ENCODE assay signal across 10 cellular contexts in genomic region chr9:33129886-33130284, GRCh38. TPM values are rescaled to one million over a fixed set of nuclear protein-coding genes. Genes with fewer than 3 reads are reported as not detected.
A peak's percentile ranks its signal among the peaks of the same experiment; 100 is the strongest.
DNase-seq lines count a peak whose midpoint lies in the region; ATAC-seq, FAIRE-seq and TF ChIP-seq lines count a peak whose summit lies in the region.
"Had no signal": no experiment of that assay in that cellular context is flagged by ENCODE, and none has a peak within 500 bp of the region (broad histone marks: within the 10 kb centered on the region; RNA-seq: fewer than 3 reads in every experiment).

No MANE protein-coding gene starts in this region.

- TF ChIP-seq CTCF in A549 (IDR thresholded peaks at IDR 0.05): no peak
- TF ChIP-seq CTCF in keratinocyte (optimal IDR thresholded peaks at IDR 0.05 in 1 of 3, IDR thresholded peaks at IDR 0.05 in 1 of 3, conservative IDR thresholded peaks at IDR 0.05 in 1 of 3; ENCODE audit: extremely low read depth in 1 of 3, insufficient read depth in 2 of 3, low read length in 3 of 3): no peak
- TF ChIP-seq CTCF in coronary artery (IDR thresholded peaks at IDR 0.05): no peak

- H3K27ac ChIP-seq in A549 (peak overlapping the region in 1 of 2 experiments; percentile 67; a peak in 2 of 6 replicates), keratinocyte (ENCODE audit: control insufficient read depth, insufficient read depth, low read length) (peak overlapping the region; percentile 85), coronary artery (no peak overlapping the region)

- H3K27me3 ChIP-seq in keratinocyte (ENCODE audit: control insufficient read depth, extremely low read depth, insufficient read depth, low read length): no peaks in the 10 kb centered on the region

- H3K79me2 ChIP-seq in keratinocyte (ENCODE audit: control insufficient read depth, insufficient read depth, low read length): peaks cover 41% of the 10 kb centered on the region

- peaks cover 3% of the 10 kb centered on the region for H4K20me1 ChIP-seq in keratinocyte (ENCODE audit: control insufficient read depth, extremely low read depth, insufficient read depth, low read length)

- TF ChIP-seq EP300 in A549 (IDR thresholded peaks at IDR 0.05): no peak

- ATAC-seq in A549 (no peak), GM19395 (IDR thresholded peaks at IDR 0.05; ENCODE audit: unreplicated experiment) (peak; percentile 53)

- no peak for TF ChIP-seq POLR2A in A549 (IDR thresholded peaks at IDR 0.05; ENCODE audit: low read length)

- 94% methylated on average over 5 of the region's 5 CpGs for WGBS in A549 (ENCODE audit: missing lambda C conversion rate)

- no peak overlapping the region for H2AFZ ChIP-seq in keratinocyte (ENCODE audit: control insufficient read depth, low read length)

- H3K36me3 ChIP-seq in keratinocyte (ENCODE audit: control insufficient read depth in 2 of 2, extremely low read depth in 1 of 2, insufficient read depth in 2 of 2, low read length in 2 of 2): peaks cover 26 to 41% of the 10 kb centered on the region in 2 experiments

- no peak for TF ChIP-seq RAD21 in A549 (conservative IDR thresholded peaks at IDR 0.05 in 1 of 2, IDR thresholded peaks at IDR 0.05 in 1 of 2)

- POLR2A ChIA-PET in A549 (lab: Yijun Ruan, JAX): interaction anchor here (1.1 kb wide), 1 partner anchor 33 kb away, joined by 4 read pairs; no protein-coding TSS in a partner anchor

- in situ Hi-C loops in KBM-7 (cut with MboI; ENCODE audit: low pct_unique_long_range_greater_than_20kb, low sequenced_read_pairs): no loop called here

- H3K9me1 ChIP-seq in keratinocyte (ENCODE audit: control insufficient read depth, extremely low read depth, insufficient read depth, low read length): peaks cover 5% of the 10 kb centered on the region

- FAIRE-seq in A549 (lab: Jason Lieb, UNC) (no peak), keratinocyte (lab: Jason Lieb, UNC) (no peak)
- FAIRE-seq: endometrium had no signal

- dilution Hi-C loops in keratinocyte (cut with MboI; ENCODE audit: extremely low pct_ligation_motif_present, low sequenced_read_pairs): no loop called here

- H3K9me3 ChIP-seq in A549 (no peaks in the 10 kb centered on the region), keratinocyte (ENCODE audit: control insufficient read depth, low read depth, low read length) (no peaks in the 10 kb centered on the region)

- CTCF ChIA-PET in A549 (lab: Yijun Ruan, JAX): interaction anchor here (0.6 to 2.4 kb wide), 4 partner anchors 11 to 109 kb away, joined by 3 to 9 read pairs (median 3); no protein-coding TSS in a partner anchor

- H3K4me1 ChIP-seq in A549 (peaks cover 89% of the 10 kb centered on the region), keratinocyte (ENCODE audit: control insufficient read depth, extremely low read depth, insufficient read depth, low read length) (peaks cover 53% of the 10 kb centered on the region)

- peak overlapping the region; percentile 61; the same call in 2 of the 3 replicates for H3K4me2 ChIP-seq in A549
- peak overlapping the region; percentile 69 for H3K4me2 ChIP-seq in keratinocyte (ENCODE audit: control insufficient read depth, extremely low read depth, insufficient read depth, low read depth, low read length)

- DNase-seq in A549 (ENCODE audit: low read depth in 1 of 2, low spot score in 1 of 2): no peak
- peak; percentile 76 for DNase-seq in KBM-7
- DNase-seq in keratinocyte (ENCODE audit: low read depth, low spot score): no peak
- DNase-seq in glomerular visceral epithelial cell (ENCODE audit: extremely low spot score): no peak
- no peak for DNase-seq in middle frontal gyrus (ENCODE audit: extremely low spot score, low spot score)
- DNase-seq in coronary artery (ENCODE audit: low spot score): no peak
- DNase-seq in NCI-H446 treated with DMSO at 0.1 percent for 48 hours (lab: John Stamatoyannopoulos, UW): no peak
- DNase-seq: activated CD4-positive, CD25-positive, alpha-beta regulatory T cell had no signal

- no peak overlapping the region for H3K4me3 ChIP-seq in A549
- H3K4me3 ChIP-seq in keratinocyte (ENCODE audit: control insufficient read depth in 2 of 3, extremely low read depth in 1 of 3, insufficient read depth in 2 of 3, low read depth in 1 of 3, low read length in 3 of 3): peak overlapping the region in 1 of 3 experiments; percentile 30
- H3K4me3 ChIP-seq in coronary artery: no peak overlapping the region

- H3K9ac ChIP-seq in keratinocyte (ENCODE audit: control insufficient read depth, extremely low read depth, insufficient read depth, low read length): peak overlapping the region; percentile 60

TF ChIP-seq in A549, 52 proteins besides CTCF, POLR2A, EP300 and RAD21:
- TF ChIP-seq HMGXB4 (CRISPR knock-in tag; IDR thresholded peaks at IDR 0.05; ENCODE audit: borderline replicate concordance): no peak
- peak; percentile 69; the same call in 1 of the 2 replicates for TF ChIP-seq POLR2AphosphoS2 (conservative IDR thresholded peaks at IDR 0.05; ENCODE audit: low read length)
- no peak for TF ChIP-seq HDAC2 (IDR thresholded peaks at IDR 0.05)

RNA-seq across cellular contexts. Expression of gene B4GALT1, which starts 37.3 kb away (rescaled TPM):
- polyA plus RNA-seq in A549 (2011; rRNA removed) (180 and 191 TPM in 2 replicates), A549 (2017; fragmentation: RNase III; extraction: RNeasy Plus Mini Kit Qiagen cat#74134 plus additional on column Dnase treatment) (140 to 182 TPM (median 167 TPM) in 3 replicates), keratinocyte (54.3 to 82.9 TPM (median 55.1 TPM) in 3 replicates)
- 52.5 and 77.2 TPM in 2 replicates for polyA plus RNA-seq in A549 (2012; cell fraction: cytosol; rRNA removed)
- 58.3 and 75.3 TPM in 2 replicates for polyA plus RNA-seq in A549 (2012; cell fraction: nucleus; rRNA removed)
- polyA minus RNA-seq in A549 (2011; rRNA and poly(A)+ RNA removed): 251 and 259 TPM in 2 replicates
- polyA plus RNA-seq in keratinocyte (2011; ENCODE audit: low read depth): 9.5 TPM
- polyA plus RNA-seq in keratinocyte (2011; cell fraction: cytosol; rRNA removed): 57.6 and 65.9 TPM in 2 replicates
- polyA plus RNA-seq in keratinocyte (2011; cell fraction: nucleus; rRNA removed): 114 and 120 TPM in 2 replicates
- 60.2 and 84.0 TPM in 2 replicates for polyA plus RNA-seq in keratinocyte (2012; ENCODE audit: low replicate concordance)
- polyA minus RNA-seq in keratinocyte: 112 to 184 TPM (median 118 TPM) in 3 replicates
- polyA minus RNA-seq in keratinocyte (2011; cell fraction: cytosol; rRNA and poly(A)+ RNA removed): 89.8 TPM
- polyA minus RNA-seq in keratinocyte (2011; cell fraction: nucleus; rRNA and poly(A)+ RNA removed): 109 and 160 TPM in 2 replicates

RNA-seq across cellular contexts. Expression of gene SMU1, which starts 53.4 kb away (rescaled TPM):
- polyA plus RNA-seq in A549 (2011; rRNA removed) (25.3 and 26.0 TPM in 2 replicates), A549 (2017; fragmentation: RNase III; extraction: RNeasy Plus Mini Kit Qiagen cat#74134 plus additional on column Dnase treatment) (25.0 to 26.5 TPM (median 25.6 TPM) in 3 replicates), keratinocyte (15.3 to 20.3 TPM (median 16.1 TPM) in 3 replicates)
- polyA plus RNA-seq in A549 (2012; cell fraction: cytosol; rRNA removed): 8.5 and 10.5 TPM in 2 replicates
- 4.8 and 6.9 TPM in 2 replicates for polyA plus RNA-seq in A549 (2012; cell fraction: nucleus; rRNA removed)
- 17.4 and 18.3 TPM in 2 replicates for polyA minus RNA-seq in A549 (2011; rRNA and poly(A)+ RNA removed)
- 7.8 TPM for polyA plus RNA-seq in keratinocyte (2011; ENCODE audit: low read depth)
- 9.3 and 15.7 TPM in 2 replicates for polyA plus RNA-seq in keratinocyte (2011; cell fraction: cytosol; rRNA removed)
- polyA plus RNA-seq in keratinocyte (2011; cell fraction: nucleus; rRNA removed): 13.8 and 15.0 TPM in 2 replicates
- 16.0 and 16.5 TPM in 2 replicates for polyA plus RNA-seq in keratinocyte (2012; ENCODE audit: low replicate concordance)
- polyA minus RNA-seq in keratinocyte: 5.8 to 24.4 TPM (median 16.5 TPM) in 3 replicates
- polyA minus RNA-seq in keratinocyte (2011; cell fraction: cytosol; rRNA and poly(A)+ RNA removed): 14.0 TPM
- 9.9 and 17.8 TPM in 2 replicates for polyA minus RNA-seq in keratinocyte (2011; cell fraction: nucleus; rRNA and poly(A)+ RNA removed)
